ENCODE assay signal across 16 cellular contexts in the genomic region with DNA sequence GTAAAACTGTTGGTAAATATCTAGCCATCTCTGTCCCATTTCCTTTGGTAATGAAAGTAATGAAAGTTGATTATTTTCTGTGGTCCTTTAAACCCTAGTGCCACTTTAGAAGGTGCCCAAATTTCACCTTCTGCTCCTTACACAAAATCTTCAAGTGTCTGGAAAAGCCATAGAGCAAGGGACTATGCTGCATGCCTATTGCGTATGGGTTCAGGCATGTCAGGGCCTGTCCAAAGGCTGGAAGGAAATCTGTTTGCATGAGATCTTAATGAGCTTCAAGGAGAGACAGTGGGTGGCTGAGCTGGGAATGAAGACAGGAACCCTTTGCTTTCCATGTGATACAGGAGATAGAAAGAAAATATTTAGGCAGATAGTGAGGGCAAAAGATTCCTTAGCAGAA.
DNase-seq lines count a peak whose midpoint lies in the region; ATAC-seq, FAIRE-seq and TF ChIP-seq lines count a peak whose summit lies in the region.
"Had no signal": no experiment of that assay in that cellular context is flagged by ENCODE, and none has a peak within 500 bp of the region (broad histone marks: within the 10 kb centered on the region; RNA-seq: fewer than 3 reads in every experiment).

No MANE protein-coding gene starts in this region.

- peaks cover 3% of the 10 kb centered on the region for H3K36me3 Mint-ChIP-seq in T-helper 1 cell treated with Interleukin-12 subunit alpha and Interleukin-12 subunit beta and Interleukin-4 antibody, amounts not matched to agents 30 μg/mL and 1 μg/mL, for 36 hours (ENCODE audit: low read depth)
- no peaks in the 10 kb centered on the region for H3K36me3 Mint-ChIP-seq in endodermal cell (ENCODE audit: low read depth)

- DNase-seq in T-helper 1 cell (no peak), NCI-H2196 treated with DMSO at 0.1 percent for 48 hours (lab: John Stamatoyannopoulos, UW; ENCODE audit: unreplicated experiment) (peak; percentile 8), endodermal cell (peak; percentile 33), prostate gland (ENCODE audit: low spot score) (peak; percentile 54), frontal cortex (ENCODE audit: low spot score in 2 of 2) (no peak), Peyer's patch (no peak)
- DNase-seq: activated CD4-positive, alpha-beta T cell treated with anti-CD3 and anti-CD28 coated beads for 4 hours; activated gamma-delta T cell treated with Interleukin-2 at 50 U/mL for 16 hours; GOT3; left ventricle myocardium inferior; NCI-H146; nucleus accumbens; SW 1271 had no signal

- H3K9ac ChIP-seq in endodermal cell (ENCODE audit: extremely low read depth, low read length, poor library complexity, severe bottlenecking), result no peak overlapping the region

- ATAC-seq in GM18520 (IDR thresholded peaks at IDR 0.05; ENCODE audit: unreplicated experiment), result no peak

- H3K36me3 ChIP-seq in endodermal cell (ENCODE audit: control insufficient read depth, insufficient read depth, low read length) (no peaks in the 10 kb centered on the region), prostate gland (no peaks in the 10 kb centered on the region), Peyer's patch (no peaks in the 10 kb centered on the region)
- H3K36me3 ChIP-seq: left ventricle myocardium inferior had no signal

- no peaks in the 10 kb centered on the region for H3K9me3 Mint-ChIP-seq in T-helper 1 cell treated with Interleukin-12 subunit alpha and Interleukin-12 subunit beta and Interleukin-4 antibody, amounts not matched to agents 30 μg/mL and 1 μg/mL, for 36 hours
- H3K9me3 Mint-ChIP-seq in endodermal cell, result no peaks in the 10 kb centered on the region

- H3K27me3 ChIP-seq in endodermal cell (ENCODE audit: control insufficient read depth, insufficient read depth, low read length, poor library complexity, severe bottlenecking) (no peaks in the 10 kb centered on the region), prostate gland (replicated peaks; ENCODE audit: insufficient read depth) (no peaks in the 10 kb centered on the region), Peyer's patch (no peaks in the 10 kb centered on the region)

- H3K27me3 Mint-ChIP-seq in T-helper 1 cell treated with Interleukin-12 subunit alpha and Interleukin-12 subunit beta and Interleukin-4 antibody, amounts not matched to agents 30 μg/mL and 1 μg/mL, for 36 hours (ENCODE audit: low read depth), result no peaks in the 10 kb centered on the region
- H3K27me3 Mint-ChIP-seq in endodermal cell (ENCODE audit: insufficient read depth), result no peaks in the 10 kb centered on the region

- no peak for FAIRE-seq in frontal cortex (lab: Jason Lieb, UNC)
- FAIRE-seq: urothelium cell line had no signal

- intact Hi-C loops in prostate gland (cut with DNase I), result no loop called here

- H3K4me1 ChIP-seq in endodermal cell (ENCODE audit: control insufficient read depth, insufficient read depth, low read length), result no peaks in the 10 kb centered on the region
- H3K4me1 ChIP-seq in prostate gland (replicated peaks), result no peaks in the 10 kb centered on the region
- H3K4me1 ChIP-seq in Peyer's patch, result no peaks in the 10 kb centered on the region
- H3K4me1 ChIP-seq: left ventricle myocardium inferior had no signal

- TF ChIP-seq POLR2A in prostate gland (IDR thresholded peaks at IDR 0.05) (no peak), Peyer's patch (IDR thresholded peaks at IDR 0.05) (no peak)

- no peak overlapping the region for H3K4me3 ChIP-seq in endodermal cell (ENCODE audit: low read length)
- H3K4me3 ChIP-seq in prostate gland, result no peak overlapping the region
- H3K4me3 ChIP-seq in Peyer's patch, result no peak overlapping the region
- H3K4me3 ChIP-seq: left ventricle myocardium inferior had no signal

- H3K27ac Mint-ChIP-seq in T-helper 1 cell treated with Interleukin-12 subunit alpha and Interleukin-12 subunit beta and Interleukin-4 antibody, amounts not matched to agents 30 μg/mL and 1 μg/mL, for 36 hours, result peak overlapping the region; percentile 63
- H3K27ac Mint-ChIP-seq in endodermal cell, result no peak overlapping the region

- H3K9me3 ChIP-seq in endodermal cell (ENCODE audit: control insufficient read depth, low read length) (no peaks in the 10 kb centered on the region), prostate gland (no peaks in the 10 kb centered on the region), Peyer's patch (no peaks in the 10 kb centered on the region)
- H3K9me3 ChIP-seq: left ventricle myocardium inferior had no signal

- H3K4me1 Mint-ChIP-seq in T-helper 1 cell treated with Interleukin-12 subunit alpha and Interleukin-12 subunit beta and Interleukin-4 antibody, amounts not matched to agents 30 μg/mL and 1 μg/mL, for 36 hours (ENCODE audit: low read depth), result peaks cover 68% of the 10 kb centered on the region
- H3K4me1 Mint-ChIP-seq in endodermal cell, result peaks cover 4% of the 10 kb centered on the region

- no peak overlapping the region for H3K4me3 Mint-ChIP-seq in T-helper 1 cell treated with Interleukin-12 subunit alpha and Interleukin-12 subunit beta and Interleukin-4 antibody, amounts not matched to agents 30 μg/mL and 1 μg/mL, for 36 hours
- no peak overlapping the region for H3K4me3 Mint-ChIP-seq in endodermal cell

- H3K27ac ChIP-seq in endodermal cell (ENCODE audit: low read depth, low read length) (no peak overlapping the region), prostate gland (no peak overlapping the region), Peyer's patch (no peak overlapping the region)
- H3K27ac ChIP-seq: left ventricle myocardium inferior had no signal

- 94% methylated on average over 1 of the region's 1 CpG; no CpG with 5 or more reads in 1 of the 2 experiments for WGBS in endodermal cell (ENCODE audit: insufficient coverage in 1 of 2, insufficient read length in 1 of 2), 2 experiments
- 45% methylated on average over 1 of the region's 1 CpG for WGBS in prostate gland

- TF ChIP-seq CTCF in endodermal cell (conservative IDR thresholded peaks at IDR 0.05), result no peak
- no peak for TF ChIP-seq CTCF in prostate gland (IDR thresholded peaks at IDR 0.05)
- TF ChIP-seq CTCF in Peyer's patch (IDR thresholded peaks at IDR 0.05), result no peak

Comparison
In these comparisons a context has a peak if more than half of its experiments do, and no peak if none do; other contexts are left out.
1. DNase-seq: peak in NCI-H2196 treated with DMSO at 0.1 percent for 48 hours (single experiment), endodermal cell (single experiment) and prostate gland (single experiment); none in T-helper 1 cell (0 of 5), frontal cortex (0 of 2) and Peyer's patch (0 of 3).